ENCODE assay signal across 9 cellular contexts in the genomic region with DNA sequence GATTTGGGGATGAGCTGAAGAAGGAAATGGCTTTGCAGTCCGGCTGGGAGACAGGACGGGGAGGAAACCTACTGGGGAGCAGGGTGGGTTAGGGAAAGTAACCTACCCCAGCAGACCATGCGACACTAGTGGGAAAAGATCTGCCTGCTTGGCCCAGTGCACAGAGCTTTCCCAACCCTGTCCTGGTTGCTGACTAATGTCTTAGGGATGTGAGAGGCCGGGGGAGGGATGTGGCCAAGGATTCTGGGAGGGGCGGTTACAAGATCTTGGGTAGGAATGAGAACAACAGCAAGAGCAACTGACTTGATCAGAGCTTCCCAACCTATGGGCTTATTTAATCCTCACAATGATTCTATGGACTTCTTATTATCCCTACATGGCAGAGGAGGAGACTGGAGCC. TPM values are rescaled to one million over a fixed set of nuclear protein-coding genes. Genes with fewer than 3 reads are reported as not detected.
DNase-seq lines count a peak whose midpoint lies in the region; ATAC-seq, FAIRE-seq and TF ChIP-seq lines count a peak whose summit lies in the region.
"Had no signal": no experiment of that assay in that cellular context is flagged by ENCODE, and none has a peak within 500 bp of the region (broad histone marks: within the 10 kb centered on the region; RNA-seq: fewer than 3 reads in every experiment).

No MANE protein-coding gene starts in this region.

- DNase-seq in HPDE6-E6E7 (ENCODE audit: extremely low spot score) (peak; percentile 79), cardiac fibroblast (ENCODE audit: low read depth in 2 of 2) (peak; percentile 93 to 94), kidney glomerular epithelial cell (lab: John Stamatoyannopoulos, UW) (peak; percentile 91), suprapubic skin (ENCODE audit: low spot score in 2 of 2) (peak; percentile 86 to 90), cerebellar cortex (ENCODE audit: low spot score) (no peak), GM12891 (ENCODE audit: insufficient read length, low spot score) (no peak)

- 31% methylated on average over 4 of the region's 5 CpGs for WGBS in suprapubic skin

- H3K4me1 ChIP-seq in suprapubic skin: peaks cover 35% of the 10 kb centered on the region

- TF ChIP-seq EP300 in suprapubic skin (IDR thresholded peaks at IDR 0.05): no peak

- H3K27ac ChIP-seq in suprapubic skin: peak overlapping the region; percentile 74

- H3K27me3 ChIP-seq in suprapubic skin: no peaks in the 10 kb centered on the region

- FAIRE-seq in GM12891 (lab: Jason Lieb, UNC): no peak
- FAIRE-seq: TTC549 had no signal

- H3K36me3 ChIP-seq in suprapubic skin: no peaks in the 10 kb centered on the region

- TF ChIP-seq POLR2A in suprapubic skin (IDR thresholded peaks at IDR 0.05): no peak
- no peak for TF ChIP-seq POLR2A in GM12891 (IDR thresholded peaks at IDR 0.05; ENCODE audit: low read depth, low read length)

- H3K4me3 ChIP-seq in cardiac fibroblast (replicated peaks in 1 of 2; ENCODE audit: low read depth in 2 of 2, low read length in 2 of 2) (no peak overlapping the region), suprapubic skin (no peak overlapping the region)

- TF ChIP-seq CTCF in cardiac fibroblast (IDR thresholded peaks at IDR 0.05; ENCODE audit: low read depth, low read length): no peak
- TF ChIP-seq CTCF in suprapubic skin (IDR thresholded peaks at IDR 0.05): no peak

- H3K9me3 ChIP-seq in suprapubic skin: no peaks in the 10 kb centered on the region

- ATAC-seq in HG03280 (IDR thresholded peaks at IDR 0.05; ENCODE audit: unreplicated experiment) (no peak), HG02870 (IDR thresholded peaks at IDR 0.05; ENCODE audit: unreplicated experiment) (no peak)

TF ChIP-seq in GM12891, 5 proteins besides CTCF, POLR2A, EP300 and RAD21:
- TF ChIP-seq POU2F2 (IDR thresholded peaks at IDR 0.05; ENCODE audit: low read depth, low read length) (no peak), SPI1 (IDR thresholded peaks at IDR 0.05; ENCODE audit: low read depth, low read length) (no peak), POLR2AphosphoS5 (IDR thresholded peaks at IDR 0.05; ENCODE audit: low read depth, low read length) (no peak), PAX5 (IDR thresholded peaks at IDR 0.05; ENCODE audit: insufficient read depth, low read length, severe bottlenecking) (no peak), TAF1 (IDR thresholded peaks at IDR 0.05; ENCODE audit: low read depth, low read length) (no peak)

RNA-seq across cellular contexts. Expression of gene EIF5AL1, which starts 24.0 kb away (rescaled TPM):
- total RNA-seq in suprapubic skin: under 1 TPM in 3 of 4 donors, not detected in 1; 0.23 to 0.52 (median 0.47) TPM
- polyA plus RNA-seq in GM12891 (2012; ENCODE audit: low read depth, missing spikeins): 0.94 TPM

RNA-seq across cellular contexts. Expression of gene ZCCHC24, which starts 42.9 kb away (rescaled TPM):
- 10 to 100 TPM in 2 of 4 donors, 1 to 10 TPM in 2; 8.9 to 17.3 (median 12.8) TPM for total RNA-seq in suprapubic skin
- 0.06 TPM for polyA plus RNA-seq in GM12891 (2012; ENCODE audit: low read depth, missing spikeins)

Comparison
In these comparisons a context has a peak if more than half of its experiments do, and no peak if none do; other contexts are left out.
1. DNase-seq: peak in HPDE6-E6E7 (single experiment), cardiac fibroblast (2 of 2), kidney glomerular epithelial cell (single experiment) and suprapubic skin (2 of 2); none in cerebellar cortex (single experiment) and GM12891 (single experiment).